1 cellular context compared by ENCODE assay signal in the genomic region with DNA sequence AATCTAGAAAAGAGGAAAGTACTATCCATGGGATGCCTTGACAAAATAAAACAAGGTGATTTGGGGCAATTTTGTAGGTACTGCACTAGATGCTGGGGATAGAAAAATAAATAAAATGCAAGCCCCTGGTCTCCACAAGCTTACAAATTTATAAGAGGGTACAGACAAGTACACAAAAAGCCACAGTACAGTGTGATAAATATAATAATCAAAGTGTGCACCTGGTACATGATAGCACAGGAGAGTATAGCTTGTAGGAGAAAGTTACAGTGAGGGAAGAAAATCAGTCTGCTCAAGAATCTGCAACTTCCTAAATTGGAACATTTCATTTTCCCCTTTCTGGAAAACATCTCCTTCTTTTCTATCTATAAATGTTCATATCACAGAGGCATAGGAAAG.
TF ChIP-seq lines count a peak whose summit lies in the region.

No MANE protein-coding gene starts in this region.

TF ChIP-seq in WTC11, 78 proteins besides CTCF, POLR2A, EP300 and RAD21 (continued from another document):
- TF ChIP-seq ZNF425 (CRISPR knock-in tag; conservative IDR thresholded peaks at IDR 0.05) (peak; percentile 96), PRRX2 (CRISPR knock-in tag; IDR thresholded peaks at IDR 0.05) (peak; percentile 94), EMX1 (CRISPR knock-in tag; IDR thresholded peaks at IDR 0.05) (peak; percentile 71; the same call in 1 of the 2 replicates), ZNF532 (CRISPR knock-in tag; IDR thresholded peaks at IDR 0.05; ENCODE audit: borderline replicate concordance) (peak; percentile 55; the same call in 1 of the 2 replicates), ZNF416 (CRISPR knock-in tag; IDR thresholded peaks at IDR 0.05) (peak; percentile 94), ZMAT4 (CRISPR knock-in tag; IDR thresholded peaks at IDR 0.05) (peak; percentile 96), AR (CRISPR knock-in tag; IDR thresholded peaks at IDR 0.05) (peak; percentile 83; the same call in 1 of the 2 replicates), NFATC4 (CRISPR knock-in tag; IDR thresholded peaks at IDR 0.05) (peak; percentile 94)
- TF ChIP-seq, protein P1, sequence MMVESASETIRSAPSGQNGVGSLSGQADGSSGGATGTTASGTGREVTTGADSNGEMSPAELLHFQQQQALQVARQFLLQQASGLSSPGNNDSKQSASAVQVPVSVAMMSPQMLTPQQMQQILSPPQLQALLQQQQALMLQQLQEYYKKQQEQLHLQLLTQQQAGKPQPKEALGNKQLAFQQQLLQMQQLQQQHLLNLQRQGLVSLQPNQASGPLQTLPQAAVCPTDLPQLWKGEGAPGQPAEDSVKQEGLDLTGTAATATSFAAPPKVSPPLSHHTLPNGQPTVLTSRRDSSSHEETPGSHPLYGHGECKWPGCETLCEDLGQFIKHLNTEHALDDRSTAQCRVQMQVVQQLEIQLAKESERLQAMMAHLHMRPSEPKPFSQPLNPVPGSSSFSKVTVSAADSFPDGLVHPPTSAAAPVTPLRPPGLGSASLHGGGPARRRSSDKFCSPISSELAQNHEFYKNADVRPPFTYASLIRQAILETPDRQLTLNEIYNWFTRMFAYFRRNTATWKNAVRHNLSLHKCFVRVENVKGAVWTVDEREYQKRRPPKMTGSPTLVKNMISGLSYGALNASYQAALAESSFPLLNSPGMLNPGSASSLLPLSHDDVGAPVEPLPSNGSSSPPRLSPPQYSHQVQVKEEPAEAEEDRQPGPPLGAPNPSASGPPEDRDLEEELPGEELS (CRISPR knock-in tag; IDR thresholded peaks at IDR 0.05), result no peak
